ENCODE assay signal across 8 cellular contexts in genomic region chr7:47573758-47574472, GRCh38. TPM values are rescaled to one million over a fixed set of nuclear protein-coding genes. Genes with fewer than 3 reads are reported as not detected.
DNase-seq lines count a peak whose midpoint lies in the region; ATAC-seq and TF ChIP-seq lines count a peak whose summit lies in the region.

No MANE protein-coding gene starts in this region.

- peaks cover 3 to 6% (median 3%) of the 10 kb centered on the region in 3 donors for H3K27me3 Mint-ChIP-seq in immature natural killer cell (ENCODE audit: low read depth in 3 of 3)

- peaks cover 0 to 2% of the 10 kb centered on the region in 2 donors for H3K4me1 Mint-ChIP-seq in immature natural killer cell

- 12 to 22% methylated on average over 11 of the region's 11 CpGs for WGBS in esophagus squamous epithelium, 2 donors
- 12% methylated on average over 11 of the region's 11 CpGs for WGBS in prostate gland

- peaks cover 56% of the 10 kb centered on the region for H3K36me3 ChIP-seq in PC-9 (ENCODE audit: low read depth)
- no peaks in the 10 kb centered on the region for H3K36me3 ChIP-seq in esophagus squamous epithelium
- H3K36me3 ChIP-seq in prostate gland: no peaks in the 10 kb centered on the region

- H3K27ac Mint-ChIP-seq in immature natural killer cell: peak overlapping the region in 1 of 6 donors; percentile 25

- intact Hi-C loops in PC-9 (cut with micrococcal nuclease; ENCODE audit: unreplicated experiment): loop anchor here (5.0 to 10.0 kb wide), 2 partner anchors 129 to 212 kb away; no protein-coding TSS in a partner anchor
- intact Hi-C loops in esophagus squamous epithelium (cut with DNase I): no loop called here
- intact Hi-C loops in prostate gland (cut with DNase I): loop anchor here (5.0 to 10.0 kb wide), 3 partner anchors 62 to 211 kb away; no protein-coding TSS in a partner anchor

- H3K9me3 Mint-ChIP-seq in immature natural killer cell: no peaks in the 10 kb centered on the region

- H3K4me3 ChIP-seq in PC-9 (peak overlapping the region; percentile 36; the same call in 1 of the 2 replicates), esophagus squamous epithelium (no peak overlapping the region), prostate gland (no peak overlapping the region)

- BruUV-seq in PC-9 (replicated peaks; lab: Mats Ljungman, UMichigan): no TSS peak

- no peaks in the 10 kb centered on the region for H4K20me1 ChIP-seq in PC-9 (ENCODE audit: insufficient read depth)

- H3K9me2 ChIP-seq in PC-9 (ENCODE audit: insufficient read depth): no peaks in the 10 kb centered on the region

- peaks cover 92% of the 10 kb centered on the region for H3K79me2 ChIP-seq in PC-9 (ENCODE audit: low read depth)

- no peak overlapping the region for H3K4me3 Mint-ChIP-seq in immature natural killer cell

- no peaks in the 10 kb centered on the region for H3K9me3 ChIP-seq in PC-9 (ENCODE audit: insufficient read depth, low read depth)
- no peaks in the 10 kb centered on the region for H3K9me3 ChIP-seq in esophagus squamous epithelium
- H3K9me3 ChIP-seq in prostate gland: no peaks in the 10 kb centered on the region

- no peak overlapping the region for H2AFZ ChIP-seq in PC-9

- POLR2A ChIA-PET in PC-9 (lab: Charles Lee; ENCODE audit: unreplicated experiment): interaction anchor here (0.6 to 0.7 kb wide), 3 partner anchors 28 to 136 kb away, joined by 5 to 12 read pairs (median 8); no protein-coding TSS in a partner anchor

- DNase-seq in EH (ENCODE audit: low read depth): peak; percentile 98
- DNase-seq in PC-9: peak; percentile 64 to 97
- no peak for DNase-seq in esophagus squamous epithelium (lab: John Stamatoyannopoulos, UW)
- DNase-seq in prostate gland (ENCODE audit: low spot score): no peak
- no peak for DNase-seq in immature natural killer cell
- no peak for DNase-seq in NCI-H1092 (lab: John Stamatoyannopoulos, UW)

- H3K27ac ChIP-seq in PC-9 (peak overlapping the region; percentile 87), esophagus squamous epithelium (peak overlapping the region; percentile 21 to 72 (median 60)), prostate gland (peak overlapping the region; percentile 33 to 49)

- peaks cover 60% of the 10 kb centered on the region for H3F3A ChIP-seq in PC-9 (ENCODE audit: insufficient read depth, low read depth)

- H3K36me3 Mint-ChIP-seq in immature natural killer cell: no peaks in the 10 kb centered on the region

- TF ChIP-seq POLR2A in esophagus squamous epithelium (IDR thresholded peaks at IDR 0.05): no peak
- TF ChIP-seq POLR2A in prostate gland (IDR thresholded peaks at IDR 0.05): no peak

- H3K4me2 ChIP-seq in PC-9: peak overlapping the region; percentile 86

- CTCF ChIA-PET in PC-9 (lab: Charles Lee): interaction anchor here (0.6 kb wide), 1 partner anchor 18 kb away, joined by 3 read pairs; no protein-coding TSS in a partner anchor

- TF ChIP-seq CTCF in PC-9 (conservative IDR thresholded peaks at IDR 0.05): no peak
- no peak for TF ChIP-seq CTCF in esophagus squamous epithelium (IDR thresholded peaks at IDR 0.05)
- no peak for TF ChIP-seq CTCF in prostate gland (IDR thresholded peaks at IDR 0.05)

- no peak for ATAC-seq in GM19351 (IDR thresholded peaks at IDR 0.05; ENCODE audit: unreplicated experiment)
- no peak for ATAC-seq in HG02678 (IDR thresholded peaks at IDR 0.05; ENCODE audit: unreplicated experiment)

- H3K27me3 ChIP-seq in PC-9 (ENCODE audit: insufficient read depth, low read depth) (no peaks in the 10 kb centered on the region), esophagus squamous epithelium (peaks cover 0 to 61% (median 0%) of the 10 kb centered on the region in 4 donors), prostate gland (replicated peaks; ENCODE audit: insufficient read depth) (no peaks in the 10 kb centered on the region)

- H3K4me1 ChIP-seq in PC-9 (replicated peaks; ENCODE audit: insufficient read depth): peaks cover 71% of the 10 kb centered on the region
- H3K4me1 ChIP-seq in esophagus squamous epithelium: peaks cover 46 to 94% (median 70%) of the 10 kb centered on the region in 3 donors
- peaks cover 5% of the 10 kb centered on the region for H3K4me1 ChIP-seq in prostate gland (replicated peaks)

RNA-seq across cellular contexts. Expression of gene TNS3, which starts 8.0 kb away (rescaled TPM):
- 111 and 143 TPM in 2 replicates for total RNA-seq in PC-9 (2021)
- total RNA-seq in esophagus squamous epithelium: 10 to 100 TPM in 2 of 4 donors, 1 to 10 TPM in 2; 6.6 to 16.0 (median 9.6) TPM
- total RNA-seq in prostate gland: 10 to 100 TPM; 19.5 to 95.8 TPM
- under 1 TPM in 1 of 3 donors, not detected in 2; 0.19 TPM for polyA plus RNA-seq in immature natural killer cell

Comparison
In these comparisons a context has a peak if more than half of its experiments do, and no peak if none do; other contexts are left out.
1. DNase-seq: peak in EH (single experiment) and PC-9 (2 of 2); none in esophagus squamous epithelium (single experiment), prostate gland (single experiment), immature natural killer cell (0 of 3) and NCI-H1092 (single experiment).
2. Peak in every context shown above with its lines, with median percentiles within 50 percentile points of each other: H3K27ac ChIP-seq.